ENCODE assay signal across 1 cellular context in the genomic region with DNA sequence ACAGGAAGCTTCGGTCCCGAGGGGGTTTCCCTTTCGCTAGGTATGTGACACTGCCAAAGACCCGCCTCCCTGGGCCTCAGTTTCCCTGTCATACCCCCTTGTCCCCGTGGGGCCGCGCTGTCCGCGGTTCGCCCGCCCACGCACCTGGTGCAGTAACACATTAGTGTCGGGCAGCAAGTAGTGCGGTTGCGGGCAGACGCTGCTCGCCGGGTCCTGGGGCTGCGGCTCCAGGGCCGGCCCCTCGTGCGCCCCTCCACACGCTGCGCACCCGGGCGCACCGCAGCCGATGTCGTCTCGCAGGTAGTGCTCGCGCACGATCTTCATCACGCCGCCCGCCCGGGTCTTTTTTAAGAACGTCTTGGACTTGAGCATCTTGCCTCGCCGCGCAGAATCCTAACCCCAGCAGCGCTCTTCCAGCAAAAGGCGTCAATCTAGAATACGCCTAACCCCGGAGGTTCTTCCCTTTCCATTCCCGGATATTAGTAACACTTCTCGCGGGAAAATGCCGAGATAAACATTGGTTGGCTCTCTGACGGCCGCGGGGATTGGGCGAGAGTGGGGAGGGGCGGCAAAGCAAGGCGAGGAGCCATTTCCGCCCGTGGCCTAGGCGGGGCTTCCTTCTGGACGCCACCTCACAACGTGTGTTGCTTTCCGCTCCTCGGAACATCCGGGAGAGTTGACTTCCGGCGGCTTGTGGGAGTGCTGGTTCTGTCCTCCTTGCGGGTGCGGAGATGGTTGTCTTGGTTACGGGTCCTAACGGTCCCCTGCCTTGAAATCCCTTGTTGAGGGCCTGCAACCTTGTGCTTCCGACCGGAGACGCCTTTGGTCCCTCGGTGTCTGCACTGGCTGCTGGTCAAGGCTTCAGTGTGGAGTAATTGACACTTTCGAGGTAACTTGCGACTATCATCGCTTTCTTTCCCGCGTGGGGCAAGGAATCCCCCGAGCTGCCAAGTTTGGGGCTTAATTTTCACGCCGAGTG.
TF ChIP-seq lines count a peak whose summit lies in the region.

A gene with protein sequence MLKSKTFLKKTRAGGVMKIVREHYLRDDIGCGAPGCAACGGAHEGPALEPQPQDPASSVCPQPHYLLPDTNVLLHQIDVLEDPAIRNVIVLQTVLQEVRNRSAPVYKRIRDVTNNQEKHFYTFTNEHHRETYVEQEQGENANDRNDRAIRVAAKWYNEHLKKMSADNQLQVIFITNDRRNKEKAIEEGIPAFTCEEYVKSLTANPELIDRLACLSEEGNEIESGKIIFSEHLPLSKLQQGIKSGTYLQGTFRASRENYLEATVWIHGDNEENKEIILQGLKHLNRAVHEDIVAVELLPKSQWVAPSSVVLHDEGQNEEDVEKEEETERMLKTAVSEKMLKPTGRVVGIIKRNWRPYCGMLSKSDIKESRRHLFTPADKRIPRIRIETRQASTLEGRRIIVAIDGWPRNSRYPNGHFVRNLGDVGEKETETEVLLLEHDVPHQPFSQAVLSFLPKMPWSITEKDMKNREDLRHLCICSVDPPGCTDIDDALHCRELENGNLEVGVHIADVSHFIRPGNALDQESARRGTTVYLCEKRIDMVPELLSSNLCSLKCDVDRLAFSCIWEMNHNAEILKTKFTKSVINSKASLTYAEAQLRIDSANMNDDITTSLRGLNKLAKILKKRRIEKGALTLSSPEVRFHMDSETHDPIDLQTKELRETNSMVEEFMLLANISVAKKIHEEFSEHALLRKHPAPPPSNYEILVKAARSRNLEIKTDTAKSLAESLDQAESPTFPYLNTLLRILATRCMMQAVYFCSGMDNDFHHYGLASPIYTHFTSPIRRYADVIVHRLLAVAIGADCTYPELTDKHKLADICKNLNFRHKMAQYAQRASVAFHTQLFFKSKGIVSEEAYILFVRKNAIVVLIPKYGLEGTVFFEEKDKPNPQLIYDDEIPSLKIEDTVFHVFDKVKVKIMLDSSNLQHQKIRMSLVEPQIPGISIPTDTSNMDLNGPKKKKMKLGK (minus strand): TSS at position 440 of the 979 bp plus-strand sequence. CDS start 68 bp downstream, at position 372.
A gene with protein sequence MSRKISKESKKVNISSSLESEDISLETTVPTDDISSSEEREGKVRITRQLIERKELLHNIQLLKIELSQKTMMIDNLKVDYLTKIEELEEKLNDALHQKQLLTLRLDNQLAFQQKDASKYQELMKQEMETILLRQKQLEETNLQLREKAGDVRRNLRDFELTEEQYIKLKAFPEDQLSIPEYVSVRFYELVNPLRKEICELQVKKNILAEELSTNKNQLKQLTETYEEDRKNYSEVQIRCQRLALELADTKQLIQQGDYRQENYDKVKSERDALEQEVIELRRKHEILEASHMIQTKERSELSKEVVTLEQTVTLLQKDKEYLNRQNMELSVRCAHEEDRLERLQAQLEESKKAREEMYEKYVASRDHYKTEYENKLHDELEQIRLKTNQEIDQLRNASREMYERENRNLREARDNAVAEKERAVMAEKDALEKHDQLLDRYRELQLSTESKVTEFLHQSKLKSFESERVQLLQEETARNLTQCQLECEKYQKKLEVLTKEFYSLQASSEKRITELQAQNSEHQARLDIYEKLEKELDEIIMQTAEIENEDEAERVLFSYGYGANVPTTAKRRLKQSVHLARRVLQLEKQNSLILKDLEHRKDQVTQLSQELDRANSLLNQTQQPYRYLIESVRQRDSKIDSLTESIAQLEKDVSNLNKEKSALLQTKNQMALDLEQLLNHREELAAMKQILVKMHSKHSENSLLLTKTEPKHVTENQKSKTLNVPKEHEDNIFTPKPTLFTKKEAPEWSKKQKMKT (plus strand): TSS at position 673 of the 979 bp plus-strand sequence. CDS start 1,337 bp downstream, outside the sequence.

TF ChIP-seq in HepG2, 621 proteins besides CTCF, POLR2A, EP300 and RAD21 (continues in another document):
- 0 out of 2 replicates have a peak, but pooled peaks have one; percentile 31 for TF ChIP-seq KDM3A (CRISPR knock-in tag; IDR thresholded peaks at IDR 0.05; ENCODE audit: low read depth)
- TF ChIP-seq ZNF598 (CRISPR knock-in tag; IDR thresholded peaks at IDR 0.05; ENCODE audit: borderline replicate concordance), result no peak
- no peak for TF ChIP-seq RBM22 (optimal IDR thresholded peaks at IDR 0.05; ENCODE audit: low read length)
- TF ChIP-seq ARHGAP35 (CRISPR knock-in tag; IDR thresholded peaks at IDR 0.05; ENCODE audit: borderline replicate concordance), result peak; percentile 49; the same call in 1 of the 2 replicates
- TF ChIP-seq, protein P1, sequence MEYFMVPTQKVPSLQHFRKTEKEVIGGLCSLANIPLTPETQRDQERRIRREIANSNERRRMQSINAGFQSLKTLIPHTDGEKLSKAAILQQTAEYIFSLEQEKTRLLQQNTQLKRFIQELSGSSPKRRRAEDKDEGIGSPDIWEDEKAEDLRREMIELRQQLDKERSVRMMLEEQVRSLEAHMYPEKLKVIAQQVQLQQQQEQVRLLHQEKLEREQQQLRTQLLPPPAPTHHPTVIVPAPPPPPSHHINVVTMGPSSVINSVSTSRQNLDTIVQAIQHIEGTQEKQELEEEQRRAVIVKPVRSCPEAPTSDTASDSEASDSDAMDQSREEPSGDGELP (IDR thresholded peaks at IDR 0.05; ENCODE audit: borderline replicate concordance, low read depth), result peak; percentile 36; the same call in 1 of the 2 replicates
- TF ChIP-seq GABPB1 (CRISPR knock-in tag; IDR thresholded peaks at IDR 0.05), result peak; percentile 95
- no peak for TF ChIP-seq ZNF629 (CRISPR knock-in tag; conservative IDR thresholded peaks at IDR 0.05)
- peak; percentile 72 for TF ChIP-seq CREM (IDR thresholded peaks at IDR 0.05)
- no peak for TF ChIP-seq CREM (CRISPR knock-in tag; IDR thresholded peaks at IDR 0.05)
- TF ChIP-seq, protein P2, sequence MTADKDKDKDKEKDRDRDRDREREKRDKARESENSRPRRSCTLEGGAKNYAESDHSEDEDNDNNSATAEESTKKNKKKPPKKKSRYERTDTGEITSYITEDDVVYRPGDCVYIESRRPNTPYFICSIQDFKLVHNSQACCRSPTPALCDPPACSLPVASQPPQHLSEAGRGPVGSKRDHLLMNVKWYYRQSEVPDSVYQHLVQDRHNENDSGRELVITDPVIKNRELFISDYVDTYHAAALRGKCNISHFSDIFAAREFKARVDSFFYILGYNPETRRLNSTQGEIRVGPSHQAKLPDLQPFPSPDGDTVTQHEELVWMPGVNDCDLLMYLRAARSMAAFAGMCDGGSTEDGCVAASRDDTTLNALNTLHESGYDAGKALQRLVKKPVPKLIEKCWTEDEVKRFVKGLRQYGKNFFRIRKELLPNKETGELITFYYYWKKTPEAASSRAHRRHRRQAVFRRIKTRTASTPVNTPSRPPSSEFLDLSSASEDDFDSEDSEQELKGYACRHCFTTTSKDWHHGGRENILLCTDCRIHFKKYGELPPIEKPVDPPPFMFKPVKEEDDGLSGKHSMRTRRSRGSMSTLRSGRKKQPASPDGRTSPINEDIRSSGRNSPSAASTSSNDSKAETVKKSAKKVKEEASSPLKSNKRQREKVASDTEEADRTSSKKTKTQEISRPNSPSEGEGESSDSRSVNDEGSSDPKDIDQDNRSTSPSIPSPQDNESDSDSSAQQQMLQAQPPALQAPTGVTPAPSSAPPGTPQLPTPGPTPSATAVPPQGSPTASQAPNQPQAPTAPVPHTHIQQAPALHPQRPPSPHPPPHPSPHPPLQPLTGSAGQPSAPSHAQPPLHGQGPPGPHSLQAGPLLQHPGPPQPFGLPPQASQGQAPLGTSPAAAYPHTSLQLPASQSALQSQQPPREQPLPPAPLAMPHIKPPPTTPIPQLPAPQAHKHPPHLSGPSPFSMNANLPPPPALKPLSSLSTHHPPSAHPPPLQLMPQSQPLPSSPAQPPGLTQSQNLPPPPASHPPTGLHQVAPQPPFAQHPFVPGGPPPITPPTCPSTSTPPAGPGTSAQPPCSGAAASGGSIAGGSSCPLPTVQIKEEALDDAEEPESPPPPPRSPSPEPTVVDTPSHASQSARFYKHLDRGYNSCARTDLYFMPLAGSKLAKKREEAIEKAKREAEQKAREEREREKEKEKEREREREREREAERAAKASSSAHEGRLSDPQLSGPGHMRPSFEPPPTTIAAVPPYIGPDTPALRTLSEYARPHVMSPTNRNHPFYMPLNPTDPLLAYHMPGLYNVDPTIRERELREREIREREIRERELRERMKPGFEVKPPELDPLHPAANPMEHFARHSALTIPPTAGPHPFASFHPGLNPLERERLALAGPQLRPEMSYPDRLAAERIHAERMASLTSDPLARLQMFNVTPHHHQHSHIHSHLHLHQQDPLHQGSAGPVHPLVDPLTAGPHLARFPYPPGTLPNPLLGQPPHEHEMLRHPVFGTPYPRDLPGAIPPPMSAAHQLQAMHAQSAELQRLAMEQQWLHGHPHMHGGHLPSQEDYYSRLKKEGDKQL (CRISPR knock-in tag; IDR thresholded peaks at IDR 0.05; ENCODE audit: low read depth), result no peak
- TF ChIP-seq AHR (CRISPR knock-in tag; IDR thresholded peaks at IDR 0.05), result no peak
- no peak for TF ChIP-seq MAZ (IDR thresholded peaks at IDR 0.05; ENCODE audit: borderline replicate concordance, low read depth, low read length)
- peak; percentile 68 for TF ChIP-seq MAZ (CRISPR knock-in tag; IDR thresholded peaks at IDR 0.05; ENCODE audit: low read depth)
- no peak for TF ChIP-seq ZSCAN25 (CRISPR knock-in tag; IDR thresholded peaks at IDR 0.05)
- TF ChIP-seq, protein P3, sequence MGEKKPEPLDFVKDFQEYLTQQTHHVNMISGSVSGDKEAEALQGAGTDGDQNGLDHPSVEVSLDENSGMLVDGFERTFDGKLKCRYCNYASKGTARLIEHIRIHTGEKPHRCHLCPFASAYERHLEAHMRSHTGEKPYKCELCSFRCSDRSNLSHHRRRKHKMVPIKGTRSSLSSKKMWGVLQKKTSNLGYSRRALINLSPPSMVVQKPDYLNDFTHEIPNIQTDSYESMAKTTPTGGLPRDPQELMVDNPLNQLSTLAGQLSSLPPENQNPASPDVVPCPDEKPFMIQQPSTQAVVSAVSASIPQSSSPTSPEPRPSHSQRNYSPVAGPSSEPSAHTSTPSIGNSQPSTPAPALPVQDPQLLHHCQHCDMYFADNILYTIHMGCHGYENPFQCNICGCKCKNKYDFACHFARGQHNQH (CRISPR knock-in tag; IDR thresholded peaks at IDR 0.05), result peak; percentile 53; the same call in 1 of the 2 replicates
- 0 out of 2 replicates have a peak, but pooled peaks have one; percentile 56 for TF ChIP-seq PRMT3 (CRISPR knock-in tag; IDR thresholded peaks at IDR 0.05; ENCODE audit: borderline replicate concordance, low read depth)
- TF ChIP-seq BRCA1 (CRISPR knock-in tag; IDR thresholded peaks at IDR 0.05), result no peak
- TF ChIP-seq MEIS2 (CRISPR knock-in tag; IDR thresholded peaks at IDR 0.05), result 0 out of 2 replicates have a peak, but pooled peaks have one; percentile 20
- no peak; the same call in 1 of the 2 replicates for TF ChIP-seq MAF1 (CRISPR knock-in tag; IDR thresholded peaks at IDR 0.05; ENCODE audit: borderline replicate concordance)
- TF ChIP-seq SP1 (IDR thresholded peaks at IDR 0.05), result no peak
- TF ChIP-seq SP1 (CRISPR knock-in tag; IDR thresholded peaks at IDR 0.05), result 0 out of 2 replicates have a peak, but pooled peaks have one; percentile 5
- TF ChIP-seq DPF2 (CRISPR knock-in tag; IDR thresholded peaks at IDR 0.05; ENCODE audit: borderline replicate concordance, low read depth), result no peak
- no peak for TF ChIP-seq ZNF260 (CRISPR knock-in tag; IDR thresholded peaks at IDR 0.05; ENCODE audit: borderline replicate concordance, low read depth)
- TF ChIP-seq, protein P4, sequence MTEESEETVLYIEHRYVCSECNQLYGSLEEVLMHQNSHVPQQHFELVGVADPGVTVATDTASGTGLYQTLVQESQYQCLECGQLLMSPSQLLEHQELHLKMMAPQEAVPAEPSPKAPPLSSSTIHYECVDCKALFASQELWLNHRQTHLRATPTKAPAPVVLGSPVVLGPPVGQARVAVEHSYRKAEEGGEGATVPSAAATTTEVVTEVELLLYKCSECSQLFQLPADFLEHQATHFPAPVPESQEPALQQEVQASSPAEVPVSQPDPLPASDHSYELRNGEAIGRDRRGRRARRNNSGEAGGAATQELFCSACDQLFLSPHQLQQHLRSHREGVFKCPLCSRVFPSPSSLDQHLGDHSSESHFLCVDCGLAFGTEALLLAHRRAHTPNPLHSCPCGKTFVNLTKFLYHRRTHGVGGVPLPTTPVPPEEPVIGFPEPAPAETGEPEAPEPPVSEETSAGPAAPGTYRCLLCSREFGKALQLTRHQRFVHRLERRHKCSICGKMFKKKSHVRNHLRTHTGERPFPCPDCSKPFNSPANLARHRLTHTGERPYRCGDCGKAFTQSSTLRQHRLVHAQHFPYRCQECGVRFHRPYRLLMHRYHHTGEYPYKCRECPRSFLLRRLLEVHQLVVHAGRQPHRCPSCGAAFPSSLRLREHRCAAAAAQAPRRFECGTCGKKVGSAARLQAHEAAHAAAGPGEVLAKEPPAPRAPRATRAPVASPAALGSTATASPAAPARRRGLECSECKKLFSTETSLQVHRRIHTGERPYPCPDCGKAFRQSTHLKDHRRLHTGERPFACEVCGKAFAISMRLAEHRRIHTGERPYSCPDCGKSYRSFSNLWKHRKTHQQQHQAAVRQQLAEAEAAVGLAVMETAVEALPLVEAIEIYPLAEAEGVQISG (CRISPR knock-in tag; IDR thresholded peaks at IDR 0.05), result peak; percentile 89
- TF ChIP-seq, protein P5, sequence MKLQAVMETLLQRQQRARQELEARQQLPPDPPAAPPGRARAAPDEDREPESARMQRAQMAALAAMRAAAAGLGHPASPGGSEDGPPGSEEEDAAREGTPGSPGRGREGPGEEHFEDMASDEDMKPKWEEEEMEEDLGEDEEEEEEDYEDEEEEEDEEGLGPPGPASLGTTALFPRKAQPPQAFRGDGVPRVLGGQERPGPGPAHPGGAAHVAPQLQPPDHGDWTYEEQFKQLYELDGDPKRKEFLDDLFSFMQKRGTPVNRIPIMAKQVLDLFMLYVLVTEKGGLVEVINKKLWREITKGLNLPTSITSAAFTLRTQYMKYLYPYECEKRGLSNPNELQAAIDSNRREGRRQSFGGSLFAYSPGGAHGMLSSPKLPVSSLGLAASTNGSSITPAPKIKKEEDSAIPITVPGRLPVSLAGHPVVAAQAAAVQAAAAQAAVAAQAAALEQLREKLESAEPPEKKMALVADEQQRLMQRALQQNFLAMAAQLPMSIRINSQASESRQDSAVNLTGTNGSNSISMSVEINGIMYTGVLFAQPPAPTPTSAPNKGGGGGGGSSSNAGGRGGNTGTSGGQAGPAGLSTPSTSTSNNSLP (IDR thresholded peaks at IDR 0.05; ENCODE audit: low read depth, low read length), result no peak
- TF ChIP-seq, protein P6, sequence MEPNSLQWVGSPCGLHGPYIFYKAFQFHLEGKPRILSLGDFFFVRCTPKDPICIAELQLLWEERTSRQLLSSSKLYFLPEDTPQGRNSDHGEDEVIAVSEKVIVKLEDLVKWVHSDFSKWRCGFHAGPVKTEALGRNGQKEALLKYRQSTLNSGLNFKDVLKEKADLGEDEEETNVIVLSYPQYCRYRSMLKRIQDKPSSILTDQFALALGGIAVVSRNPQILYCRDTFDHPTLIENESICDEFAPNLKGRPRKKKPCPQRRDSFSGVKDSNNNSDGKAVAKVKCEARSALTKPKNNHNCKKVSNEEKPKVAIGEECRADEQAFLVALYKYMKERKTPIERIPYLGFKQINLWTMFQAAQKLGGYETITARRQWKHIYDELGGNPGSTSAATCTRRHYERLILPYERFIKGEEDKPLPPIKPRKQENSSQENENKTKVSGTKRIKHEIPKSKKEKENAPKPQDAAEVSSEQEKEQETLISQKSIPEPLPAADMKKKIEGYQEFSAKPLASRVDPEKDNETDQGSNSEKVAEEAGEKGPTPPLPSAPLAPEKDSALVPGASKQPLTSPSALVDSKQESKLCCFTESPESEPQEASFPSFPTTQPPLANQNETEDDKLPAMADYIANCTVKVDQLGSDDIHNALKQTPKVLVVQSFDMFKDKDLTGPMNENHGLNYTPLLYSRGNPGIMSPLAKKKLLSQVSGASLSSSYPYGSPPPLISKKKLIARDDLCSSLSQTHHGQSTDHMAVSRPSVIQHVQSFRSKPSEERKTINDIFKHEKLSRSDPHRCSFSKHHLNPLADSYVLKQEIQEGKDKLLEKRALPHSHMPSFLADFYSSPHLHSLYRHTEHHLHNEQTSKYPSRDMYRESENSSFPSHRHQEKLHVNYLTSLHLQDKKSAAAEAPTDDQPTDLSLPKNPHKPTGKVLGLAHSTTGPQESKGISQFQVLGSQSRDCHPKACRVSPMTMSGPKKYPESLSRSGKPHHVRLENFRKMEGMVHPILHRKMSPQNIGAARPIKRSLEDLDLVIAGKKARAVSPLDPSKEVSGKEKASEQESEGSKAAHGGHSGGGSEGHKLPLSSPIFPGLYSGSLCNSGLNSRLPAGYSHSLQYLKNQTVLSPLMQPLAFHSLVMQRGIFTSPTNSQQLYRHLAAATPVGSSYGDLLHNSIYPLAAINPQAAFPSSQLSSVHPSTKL (CRISPR knock-in tag; IDR thresholded peaks at IDR 0.05), result peak; percentile 6
